Comparison of ENCODE assay signal across 18 cellular contexts in the genomic region with DNA sequence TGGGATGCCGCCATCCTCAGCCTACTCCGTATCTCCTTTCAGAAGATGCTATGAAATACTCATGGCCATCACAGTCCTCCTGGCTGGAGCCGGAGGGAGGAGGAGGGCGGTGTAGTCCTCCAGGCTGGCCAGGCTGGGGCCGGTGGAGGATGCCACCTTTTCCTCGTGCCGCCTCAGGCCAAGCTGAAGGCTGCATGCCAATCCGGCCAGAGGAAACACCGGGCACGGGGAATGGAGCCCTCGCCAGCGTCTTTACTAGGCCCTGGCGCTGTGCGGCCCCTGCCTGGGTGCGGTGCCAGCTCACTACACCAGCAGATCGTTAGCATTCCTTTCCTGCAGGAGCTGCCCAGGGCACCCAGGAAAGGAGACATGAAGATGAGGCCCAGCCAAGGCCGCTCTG.
DNase-seq lines count a peak whose midpoint lies in the region; ATAC-seq, FAIRE-seq and TF ChIP-seq lines count a peak whose summit lies in the region.
"Had no signal": no experiment of that assay in that cellular context is flagged by ENCODE, and none has a peak within 500 bp of the region (broad histone marks: within the 10 kb centered on the region; RNA-seq: fewer than 3 reads in every experiment).

No MANE protein-coding gene starts in this region.

- no peak for TF ChIP-seq EP300 in K562 (IDR thresholded peaks at IDR 0.05; ENCODE audit: low read length)

- CTCF ChIA-PET in K562 (lab: Yijun Ruan, JAX; ENCODE audit: low intra/inter-chr PET ratio), result no interaction called here

- no peak overlapping the region for H3K4me2 ChIP-seq in K562 (ENCODE audit: insufficient read depth, low read length)
- H3K4me2 ChIP-seq: KMS-11 had no signal

- peak overlapping the region in 1 of 2 experiments; percentile 10; a peak in 2 of 4 replicates for H3K9ac ChIP-seq in K562 (ENCODE audit: insufficient read depth in 1 of 2, low read depth in 2 of 2, low read length in 2 of 2)
- H3K9ac ChIP-seq: KMS-11 had no signal

- H3K27ac Mint-ChIP-seq in activated T-cell treated with anti-CD3 and anti-CD28 coated beads, Interleukin-2, amount 50 U/mL, for 24 hours, result no peak overlapping the region
- H3K27ac Mint-ChIP-seq in activated naive CD4-positive, alpha-beta T cell treated with anti-CD3 and anti-CD28 coated beads, Interleukin-2, amount 50 U/mL, for 72 hours, result no peak overlapping the region
- H3K27ac Mint-ChIP-seq: CD4-positive, alpha-beta memory T cell had no signal

- peak; percentile 26 for DNase-seq in Ammon's horn (ENCODE audit: low spot score)
- DNase-seq in K562 (ENCODE audit: extremely low read depth in 1 of 4, low spot score in 3 of 4), result no peak
- DNase-seq in left ventricle myocardium superior, result peak; percentile 90
- DNase-seq in posterior cingulate gyrus, result peak in 6 of 10 donors; percentile 12 to 45 (median 25)
- no peak for DNase-seq in activated T-cell treated with anti-CD3 and anti-CD28 coated beads, Interleukin-2, amount 50 U/mL, for 24 hours
- DNase-seq in GM20000 (ENCODE audit: low spot score), result no peak
- no peak for DNase-seq in activated naive CD4-positive, alpha-beta T cell treated with anti-CD3 and anti-CD28 coated beads, Interleukin-2, amount 50 U/mL, for 72 hours (ENCODE audit: low spot score in 2 of 2)
- DNase-seq: activated CD4-positive, CD25-positive, alpha-beta regulatory T cell treated with anti-CD3 and anti-CD28 coated beads, Interleukin-2, amount 50 U/mL, for 72 hours; activated naive CD4-positive, alpha-beta T cell treated with anti-CD3 and anti-CD28 coated beads, Interleukin-2, amount 50 U/mL, for 16 hours; effector CD8-positive, alpha-beta T cell; NCI-H1694 treated with DMSO at 0.1 percent for 48 hours; NCI-H774; T-helper 1 cell had no signal

- H3K79me2 ChIP-seq in K562 (ENCODE audit: control insufficient read depth, insufficient read depth, low read length), result no peaks in the 10 kb centered on the region

- H3K4me1 Mint-ChIP-seq in activated T-cell treated with anti-CD3 and anti-CD28 coated beads, Interleukin-2, amount 50 U/mL, for 24 hours (ENCODE audit: low read depth), result peaks cover 2% of the 10 kb centered on the region
- H3K4me1 Mint-ChIP-seq: CD4-positive, alpha-beta memory T cell had no signal

- no peaks in the 10 kb centered on the region for H3K9me1 ChIP-seq in K562 (ENCODE audit: control insufficient read depth, insufficient read depth, low read length)

- in situ Hi-C loops in K562 (cut with MboI), result no loop called here

- BruUV-seq in K562 (replicated peaks; lab: Mats Ljungman, UMichigan), result no TSS peak

- POLR2A ChIA-PET in K562 (lab: Yijun Ruan, JAX), result interaction anchor here (0.6 kb wide), 1 partner anchor 25 kb away, joined by 4 read pairs; no protein-coding TSS in a partner anchor

- TF ChIP-seq CTCF in K562 (IDR thresholded peaks at IDR 0.05 in 2 of 3, conservative IDR thresholded peaks at IDR 0.05 in 1 of 3; ENCODE audit: insufficient read depth in 2 of 3, low read depth in 1 of 3, low read length in 3 of 3), result no peak
- no peak for TF ChIP-seq CTCF in GM20000 (IDR thresholded peaks at IDR 0.05; ENCODE audit: extremely low read depth, missing control alignments)

- H3K4me1 ChIP-seq in K562 (replicated peaks in 1 of 2; ENCODE audit: control insufficient read depth in 2 of 2, insufficient read depth in 2 of 2, low read length in 2 of 2), result peaks cover 0 to 7% of the 10 kb centered on the region in 2 experiments; a peak in 2 of 5 replicates

- FAIRE-seq in K562 (lab: Jason Lieb, UNC), result no peak

- H3K36me3 ChIP-seq in K562 (ENCODE audit: control insufficient read depth, insufficient read depth, low read length), result no peaks in the 10 kb centered on the region
- H3K36me3 ChIP-seq: HAP-1 had no signal

- no peak for TF ChIP-seq POLR2A in K562 (conservative IDR thresholded peaks at IDR 0.05)

- H3K9me3 ChIP-seq in K562 (replicated peaks; ENCODE audit: control insufficient read depth, insufficient read depth, low read depth, low read length), result no peaks in the 10 kb centered on the region
- H3K9me3 ChIP-seq: HAP-1 had no signal

- H4K20me1 ChIP-seq in K562 (replicated peaks; ENCODE audit: control insufficient read depth, insufficient read depth, low read length), result peaks cover 20% of the 10 kb centered on the region

- H3K36me3 Mint-ChIP-seq in activated T-cell treated with anti-CD3 and anti-CD28 coated beads, Interleukin-2, amount 50 U/mL, for 24 hours (ENCODE audit: low read depth), result no peaks in the 10 kb centered on the region
- no peaks in the 10 kb centered on the region for H3K36me3 Mint-ChIP-seq in activated naive CD4-positive, alpha-beta T cell treated with anti-CD3 and anti-CD28 coated beads, Interleukin-2, amount 50 U/mL, for 72 hours
- H3K36me3 Mint-ChIP-seq: CD4-positive, alpha-beta memory T cell had no signal

- no peaks in the 10 kb centered on the region for H3K27me3 Mint-ChIP-seq in activated T-cell treated with anti-CD3 and anti-CD28 coated beads, Interleukin-2, amount 50 U/mL, for 24 hours
- H3K27me3 Mint-ChIP-seq: CD4-positive, alpha-beta memory T cell had no signal

- H3K27me3 ChIP-seq in K562 (ENCODE audit: control insufficient read depth in 2 of 2, insufficient read depth in 2 of 2, low read length in 2 of 2), result peaks cover 36 to 71% of the 10 kb centered on the region in 2 experiments; a peak in 4 of 5 replicates

- no peaks in the 10 kb centered on the region for H3K9me3 Mint-ChIP-seq in activated T-cell treated with anti-CD3 and anti-CD28 coated beads, Interleukin-2, amount 50 U/mL, for 24 hours
- H3K9me3 Mint-ChIP-seq in activated naive CD4-positive, alpha-beta T cell treated with anti-CD3 and anti-CD28 coated beads, Interleukin-2, amount 50 U/mL, for 72 hours, result no peaks in the 10 kb centered on the region
- H3K9me3 Mint-ChIP-seq: CD4-positive, alpha-beta memory T cell had no signal

- H3K27ac ChIP-seq in K562 (ENCODE audit: extremely low read depth, low read depth, low read length), result no peak overlapping the region
- H3K27ac ChIP-seq: KMS-11, RWPE1 had no signal

- no peak for ATAC-seq in K562
- ATAC-seq in left ventricle myocardium superior, result peak; percentile 64
- no peak for ATAC-seq in activated naive CD4-positive, alpha-beta T cell treated with anti-CD3 and anti-CD28 coated beads, Interleukin-2, amount 50 U/mL, for 72 hours
- ATAC-seq in HG03354 (IDR thresholded peaks at IDR 0.05; ENCODE audit: poor library complexity, severe bottlenecking, unreplicated experiment), result no peak

- H3K4me3 ChIP-seq in K562, result no peak overlapping the region
- H3K4me3 ChIP-seq: HAP-1 had no signal

- no peak overlapping the region for H2AFZ ChIP-seq in K562 (ENCODE audit: low read depth, low read length)

- no peak overlapping the region for H3K4me3 Mint-ChIP-seq in activated T-cell treated with anti-CD3 and anti-CD28 coated beads, Interleukin-2, amount 50 U/mL, for 24 hours
- H3K4me3 Mint-ChIP-seq: CD4-positive, alpha-beta memory T cell had no signal

- WGBS in K562 (ENCODE audit: insufficient coverage, low coverage, missing lambda C conversion rate), result 5% methylated on average over 16 of the region's 17 CpGs

- TF ChIP-seq RAD21 in K562 (CRISPR knock-in tag; conservative IDR thresholded peaks at IDR 0.05 in 1 of 2, IDR thresholded peaks at IDR 0.05 in 1 of 2), result no peak

- intact Hi-C loops in K562 (cut with micrococcal nuclease) (no loop called here), left ventricle myocardium superior (cut with micrococcal nuclease) (no loop called here), posterior cingulate gyrus (cut with DNase I) (no loop called here)

TF ChIP-seq in K562, 482 proteins besides CTCF, POLR2A, EP300 and RAD21:
- TF ChIP-seq RAD51 (IDR thresholded peaks at IDR 0.05; ENCODE audit: borderline replicate concordance, low read depth), result no peak
- peak; percentile 58; the same call in 1 of the 2 replicates for TF ChIP-seq ZNF263 (CRISPR knock-in tag; IDR thresholded peaks at IDR 0.05; ENCODE audit: borderline replicate concordance)
TF ChIP-seq in K562: peak in this region for 1.

Comparison
In these comparisons a context has a peak if more than half of its experiments do, and no peak if none do; other contexts are left out.
1. DNase-seq: peak in Ammon's horn (single experiment), left ventricle myocardium superior (single experiment) and posterior cingulate gyrus (6 of 10); none in K562 (0 of 4), activated T-cell treated with anti-CD3 and anti-CD28 coated beads, Interleukin-2, amount 50 U/mL, for 24 hours (single experiment), GM20000 (single experiment) and activated naive CD4-positive, alpha-beta T cell treated with anti-CD3 and anti-CD28 coated beads, Interleukin-2, amount 50 U/mL, for 72 hours (0 of 2).